ENCODE assay signal across 2 cellular contexts in the genomic region with DNA sequence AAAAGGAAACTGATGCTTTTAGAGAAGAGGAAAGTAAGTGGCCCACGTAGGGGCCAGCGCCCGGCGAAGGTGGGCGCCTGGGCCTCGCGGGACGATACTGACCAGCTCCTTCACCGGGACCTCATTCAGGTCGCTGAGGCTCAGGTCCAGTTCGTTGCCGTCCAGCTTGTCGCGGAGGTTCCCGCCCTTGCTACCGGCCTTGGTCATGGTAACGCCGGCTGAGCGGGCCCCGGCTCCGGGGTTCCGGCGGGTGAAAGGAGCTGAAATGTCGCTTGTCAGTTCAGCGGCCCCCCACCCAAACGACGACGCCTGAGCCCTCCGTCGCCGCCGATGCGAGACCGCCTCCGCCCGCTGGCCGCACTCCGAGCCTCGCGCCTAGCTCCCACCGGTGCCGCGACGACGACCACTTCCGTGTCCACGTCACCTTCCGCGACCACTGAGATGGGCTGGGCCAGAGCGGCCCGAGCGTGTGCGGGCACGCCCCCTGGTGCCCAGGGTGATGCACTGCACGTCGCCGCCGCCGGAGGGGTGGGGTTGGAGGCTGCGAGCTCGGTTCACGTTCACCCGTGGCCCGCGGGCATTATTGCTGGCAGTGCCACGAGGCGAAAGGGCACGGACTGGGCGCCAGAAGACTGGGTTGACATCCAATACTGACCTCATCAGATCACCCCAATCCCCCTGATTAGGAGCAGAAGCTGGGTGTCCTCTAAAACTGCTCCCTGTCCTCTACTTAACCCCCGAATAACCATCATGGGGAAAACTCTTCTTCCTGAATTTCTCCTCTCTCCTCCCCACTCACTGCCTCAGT.
TF ChIP-seq lines count a peak whose summit lies in the region.

Gene LRRC59, minus strand, starts transcription at position 413 of the 808 bp plus-strand sequence. Its CDS starts 206 bp downstream, at position 207.

TF ChIP-seq in HCT116, 20 proteins besides CTCF, POLR2A, EP300 and RAD21 (continued from another document):
- TF ChIP-seq, protein P1, sequence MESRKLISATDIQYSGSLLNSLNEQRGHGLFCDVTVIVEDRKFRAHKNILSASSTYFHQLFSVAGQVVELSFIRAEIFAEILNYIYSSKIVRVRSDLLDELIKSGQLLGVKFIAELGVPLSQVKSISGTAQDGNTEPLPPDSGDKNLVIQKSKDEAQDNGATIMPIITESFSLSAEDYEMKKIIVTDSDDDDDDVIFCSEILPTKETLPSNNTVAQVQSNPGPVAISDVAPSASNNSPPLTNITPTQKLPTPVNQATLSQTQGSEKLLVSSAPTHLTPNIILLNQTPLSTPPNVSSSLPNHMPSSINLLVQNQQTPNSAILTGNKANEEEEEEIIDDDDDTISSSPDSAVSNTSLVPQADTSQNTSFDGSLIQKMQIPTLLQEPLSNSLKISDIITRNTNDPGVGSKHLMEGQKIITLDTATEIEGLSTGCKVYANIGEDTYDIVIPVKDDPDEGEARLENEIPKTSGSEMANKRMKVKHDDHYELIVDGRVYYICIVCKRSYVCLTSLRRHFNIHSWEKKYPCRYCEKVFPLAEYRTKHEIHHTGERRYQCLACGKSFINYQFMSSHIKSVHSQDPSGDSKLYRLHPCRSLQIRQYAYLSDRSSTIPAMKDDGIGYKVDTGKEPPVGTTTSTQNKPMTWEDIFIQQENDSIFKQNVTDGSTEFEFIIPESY (IDR thresholded peaks at IDR 0.05; ENCODE audit: extremely low read depth, insufficient replicate concordance, low read length) = no peak
- peak; percentile 96 for TF ChIP-seq ELF1 (IDR thresholded peaks at IDR 0.05; ENCODE audit: borderline replicate concordance, low read depth)
- TF ChIP-seq JUND (IDR thresholded peaks at IDR 0.05) = peak; percentile 65
- no peak for TF ChIP-seq CEBPB (IDR thresholded peaks at IDR 0.05; ENCODE audit: low read depth)
- TF ChIP-seq TCF7L2 (IDR thresholded peaks at IDR 0.05; ENCODE audit: borderline replicate concordance, extremely low read depth, insufficient read depth, insufficient read length) = peak; percentile 68
- peak; percentile 70; the same call in 1 of the 2 replicates for TF ChIP-seq SP1 (IDR thresholded peaks at IDR 0.05; ENCODE audit: low read depth)
- TF ChIP-seq, protein P2, sequence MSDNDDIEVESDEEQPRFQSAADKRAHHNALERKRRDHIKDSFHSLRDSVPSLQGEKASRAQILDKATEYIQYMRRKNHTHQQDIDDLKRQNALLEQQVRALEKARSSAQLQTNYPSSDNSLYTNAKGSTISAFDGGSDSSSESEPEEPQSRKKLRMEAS (IDR thresholded peaks at IDR 0.05) = peak; percentile 99
- peak; percentile 100 for TF ChIP-seq SIN3A (IDR thresholded peaks at IDR 0.05; ENCODE audit: low read depth)
- TF ChIP-seq ZFX (IDR thresholded peaks at IDR 0.05) = peak; percentile 86
- peak; percentile 95 for TF ChIP-seq POLR2AphosphoS5 (IDR thresholded peaks at IDR 0.05; ENCODE audit: low read depth, low read length)
- no peak for TF ChIP-seq FOSL1 (IDR thresholded peaks at IDR 0.05; ENCODE audit: low read depth)
- TF ChIP-seq CBX3 (IDR thresholded peaks at IDR 0.05; ENCODE audit: low read depth) = peak; percentile 100

TF ChIP-seq in SK-N-SH, 30 proteins besides CTCF, POLR2A, EP300 and RAD21 (continued from another document):
- TF ChIP-seq, protein P1 (IDR thresholded peaks at IDR 0.05; ENCODE audit: borderline replicate concordance, low read depth) = peak; percentile 30; the same call in 1 of the 2 replicates
- TF ChIP-seq NRF1 (IDR thresholded peaks at IDR 0.05; ENCODE audit: low read depth, low read length) (no peak), EZH2phosphoT487 (IDR thresholded peaks at IDR 0.05; ENCODE audit: borderline replicate concordance, low read depth) (no peak), NFIC (IDR thresholded peaks at IDR 0.05; ENCODE audit: borderline replicate concordance) (no peak), CHD2 (IDR thresholded peaks at IDR 0.05; ENCODE audit: low read length, partially characterized antibody) (peak; percentile 96), MEF2A (IDR thresholded peaks at IDR 0.05; ENCODE audit: borderline replicate concordance, low read depth) (no peak), REST (IDR thresholded peaks at IDR 0.05; ENCODE audit: low read depth, low read length) (peak; percentile 60), POLR2AphosphoS5 (IDR thresholded peaks at IDR 0.05; ENCODE audit: low read depth, low read length) (peak; percentile 96), TCF12 (IDR thresholded peaks at IDR 0.05) (no peak), RCOR1 (IDR thresholded peaks at IDR 0.05; ENCODE audit: low read length) (peak; percentile 89), MXI1 (IDR thresholded peaks at IDR 0.05; ENCODE audit: low read depth, low read length) (peak; percentile 81), GABPA (IDR thresholded peaks at IDR 0.05; ENCODE audit: low read depth) (peak; percentile 86), RXRA (IDR thresholded peaks at IDR 0.05; ENCODE audit: borderline replicate concordance, low read depth) (no peak), FOXM1 (IDR thresholded peaks at IDR 0.05; ENCODE audit: low read depth) (no peak), TAF1 (IDR thresholded peaks at IDR 0.05; ENCODE audit: borderline replicate concordance, low read depth, low read length) (peak; percentile 94), FOXJ3 (CRISPR knock-in tag; IDR thresholded peaks at IDR 0.05) (peak; percentile 89; the same call in 1 of the 2 replicates)
TF ChIP-seq in SK-N-SH: peak in this region for 15.
